8 cellular contexts compared by ENCODE assay signal in the genomic region with DNA sequence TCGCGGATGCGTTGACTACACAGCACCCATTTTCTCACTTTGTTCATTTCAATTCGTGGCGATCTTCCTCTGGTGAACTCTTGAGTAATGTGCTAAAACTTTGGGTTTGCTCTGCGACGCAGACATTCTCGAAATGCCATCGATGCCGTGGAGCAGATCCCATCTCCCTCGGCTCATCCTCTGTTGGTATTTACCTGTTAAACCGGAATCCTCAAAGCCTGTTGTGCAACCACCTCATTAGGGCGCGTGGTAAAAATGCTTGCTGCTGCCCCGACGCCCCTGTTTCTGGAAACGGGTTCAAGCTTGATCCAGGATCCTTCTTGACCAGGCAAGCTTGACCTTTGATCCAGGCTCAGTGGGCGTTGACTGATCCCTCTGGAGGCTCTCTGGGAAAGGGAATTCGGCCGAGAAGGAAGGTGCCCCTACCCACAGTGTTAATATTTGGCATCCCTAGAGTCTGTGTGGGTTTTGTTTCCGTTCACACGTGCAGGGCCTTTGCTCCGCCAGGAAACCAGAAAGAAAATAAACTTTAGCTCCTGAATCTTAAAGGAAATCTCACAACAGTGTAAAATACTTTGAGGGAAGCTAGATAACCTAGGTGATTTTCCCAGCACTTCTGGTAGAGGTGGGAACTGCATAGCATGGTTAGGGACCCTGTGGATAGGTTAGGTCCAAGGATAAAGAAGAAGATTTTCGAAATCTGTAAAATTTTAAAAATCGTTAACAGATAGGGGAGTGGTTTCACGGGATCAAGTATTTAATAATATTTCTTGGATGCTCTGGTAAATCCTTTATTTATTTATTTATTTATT. TPM values are rescaled to one million over a fixed set of nuclear protein-coding genes. Genes with fewer than 3 reads are reported as not detected.
DNase-seq lines count a peak whose midpoint lies in the region; ATAC-seq and TF ChIP-seq lines count a peak whose summit lies in the region.

No MANE protein-coding gene starts in this region.

- peak; percentile 71 for DNase-seq in DMS 273 (lab: John Stamatoyannopoulos, UW; ENCODE audit: unreplicated experiment)
- DNase-seq in DMS 273 treated with DMSO at 0.1 percent for 48 hours (lab: John Stamatoyannopoulos, UW) = no peak
- DNase-seq in LHCN-M2 (ENCODE audit: low read depth) = peak; percentile 43
- peak; percentile 19 for DNase-seq in activated B cell treated with CpG ODN at 0.5 μM for 24 hours
- DNase-seq in epithelial cell of prostate (ENCODE audit: low read depth, low spot score) = peak; percentile 16
- peak; percentile 19 to 21 for DNase-seq in tibial nerve (ENCODE audit: low spot score in 2 of 2)

- peak overlapping the region; percentile 98 for H3K27ac Mint-ChIP-seq in activated B cell treated with CpG ODN at 0.5 μM for 24 hours

- H3K27ac ChIP-seq in epithelial cell of prostate (peak overlapping the region; percentile 96), tibial nerve (peak overlapping the region; percentile 98 to 99 (median 99))

- H3K4me3 Mint-ChIP-seq in activated B cell treated with CpG ODN at 0.5 μM for 24 hours = peak overlapping the region; percentile 97

- peaks cover 28% of the 10 kb centered on the region for H3K36me3 Mint-ChIP-seq in activated B cell treated with CpG ODN at 0.5 μM for 24 hours (ENCODE audit: low read depth)

- TF ChIP-seq CTCF in activated B cell treated with CpG ODN at 0.5 μM for 24 hours (IDR thresholded peaks at IDR 0.05) (no peak), tibial nerve (IDR thresholded peaks at IDR 0.05) (peak in 2 of 5 experiments; percentile 10 to 19)

- H3K9me3 ChIP-seq in mucosa of stomach (ENCODE audit: control insufficient read depth, low read length) (no peaks in the 10 kb centered on the region), tibial nerve (no peaks in the 10 kb centered on the region)

- CTCF ChIA-PET in activated B cell treated with CpG ODN at 0.5 μM for 24 hours (lab: Charles Lee) = interaction anchor here (1.4 to 1.7 kb wide), 2 partner anchors 16 to 46 kb away, joined by 5 read pairs; no protein-coding TSS in a partner anchor

- ATAC-seq in activated B cell treated with CpG ODN at 0.5 μM for 24 hours (ENCODE audit: low read depth) = no peak
- ATAC-seq in GM21423 (IDR thresholded peaks at IDR 0.05; ENCODE audit: unreplicated experiment) = no peak

- no peaks in the 10 kb centered on the region for H3K27me3 Mint-ChIP-seq in activated B cell treated with CpG ODN at 0.5 μM for 24 hours

- peak overlapping the region; percentile 94 for H3K9ac ChIP-seq in mucosa of stomach (ENCODE audit: low read length)

- no peaks in the 10 kb centered on the region for H3K9me3 Mint-ChIP-seq in activated B cell treated with CpG ODN at 0.5 μM for 24 hours

- H3K36me3 ChIP-seq in mucosa of stomach (ENCODE audit: control insufficient read depth, insufficient read depth, low read length) (no peaks in the 10 kb centered on the region), tibial nerve (no peaks in the 10 kb centered on the region)

- POLR2A ChIA-PET in activated B cell treated with CpG ODN at 0.5 μM for 24 hours (lab: Charles Lee) = interaction anchor here (0.5 to 2.9 kb wide), 6 partner anchors 8 to 504 kb away, joined by 3 to 24 read pairs (median 4); a partner anchor contains a TSS

- no peak for TF ChIP-seq POLR2A in tibial nerve (IDR thresholded peaks at IDR 0.05)

- peaks cover 9% of the 10 kb centered on the region for H3K4me1 ChIP-seq in mucosa of stomach (ENCODE audit: control insufficient read depth, insufficient read depth, low read length)
- peaks cover 3 to 61% (median 50%) of the 10 kb centered on the region in 4 donors for H3K4me1 ChIP-seq in tibial nerve

- H3K4me1 Mint-ChIP-seq in activated B cell treated with CpG ODN at 0.5 μM for 24 hours = peaks cover 67% of the 10 kb centered on the region

- WGBS in tibial nerve, 2 donors = 1 to 2% methylated on average over 26 of the region's 26 CpGs

- TF ChIP-seq EP300 in tibial nerve (IDR thresholded peaks at IDR 0.05) = peak in 1 of 2 donors; percentile 39

- H3K27me3 ChIP-seq in mucosa of stomach (ENCODE audit: control insufficient read depth, insufficient read depth, low read length) (no peaks in the 10 kb centered on the region), tibial nerve (no peaks in the 10 kb centered on the region)

- H3K4me3 ChIP-seq in mucosa of stomach (ENCODE audit: low read length) (peak overlapping the region; percentile 39), tibial nerve (peak overlapping the region; percentile 79 to 96 (median 80))

- intact Hi-C loops in activated B cell treated with CpG ODN at 0.5 μM for 24 hours (cut with micrococcal nuclease) = loop anchor here (2.0 to 5.0 kb wide), 3 partner anchors 19 to 997 kb away; a partner anchor contains a TSS

RNA-seq across cellular contexts. Expression of a gene that starts 1.0 kb away (rescaled TPM):
- total RNA-seq in LHCN-M2 (2014; rRNA removed) (33.5 and 52.5 TPM in 2 replicates), activated B cell treated with CpG ODN at 0.5 μM for 24 hours (136 and 142 TPM in 2 replicates), tibial nerve (100 to 1,000 TPM in 1 of 4 donors, 10 to 100 TPM in 3; 68.4 to 117 (median 98.1) TPM)
- 34.0 TPM for polyA plus RNA-seq in LHCN-M2 (2012)
